ENCODE assay signal across 15 cellular contexts in genomic region chr3:71080517-71081083, GRCh38.
DNase-seq lines count a peak whose midpoint lies in the region; ATAC-seq and FAIRE-seq lines count a peak whose summit lies in the region.
"Had no signal": no experiment of that assay in that cellular context is flagged by ENCODE, and none has a peak within 500 bp of the region (broad histone marks: within the 10 kb centered on the region; RNA-seq: fewer than 3 reads in every experiment).

No MANE protein-coding gene starts in this region.

- FAIRE-seq in RCC 7860 (lab: Jason Lieb, UNC): peak; percentile 46

- H3K9me3 Mint-ChIP-seq in activated T-cell treated with anti-CD3 and anti-CD28 coated beads, Interleukin-2, amount 50 U/mL, for 24 hours: no peaks in the 10 kb centered on the region
- no peaks in the 10 kb centered on the region for H3K9me3 Mint-ChIP-seq in central memory CD8-positive, alpha-beta T cell
- no peaks in the 10 kb centered on the region for H3K9me3 Mint-ChIP-seq in stimulated activated effector memory CD8-positive, alpha-beta T cell treated with anti-CD3 and anti-CD28 coated beads, Interleukin-12 subunit alpha, Interleukin-12 subunit beta, amount 100 ng/mL, for 72 hours

- no peak for DNase-seq in activated T-cell treated with anti-CD3 and anti-CD28 coated beads, Interleukin-2, amount 50 U/mL, for 24 hours
- DNase-seq in activated T-cell treated with anti-CD3 and anti-CD28 coated beads, Interleukin-2, amount 50 U/mL, for 1 hour: no peak
- no peak for DNase-seq in RCC 7860 (ENCODE audit: low spot score)
- no peak for DNase-seq in central memory CD8-positive, alpha-beta T cell (ENCODE audit: low spot score in 2 of 2)
- no peak for DNase-seq in stimulated activated effector memory CD8-positive, alpha-beta T cell treated with anti-CD3 and anti-CD28 coated beads, Interleukin-12 subunit alpha, Interleukin-12 subunit beta, amount 100 ng/mL, for 72 hours (ENCODE audit: low spot score in 2 of 2)
- no peak for DNase-seq in GM19238 (ENCODE audit: insufficient read length, low spot score)
- DNase-seq in posterior cingulate gyrus: no peak
- DNase-seq: dorsolateral prefrontal cortex, erythroblast, left ventricle myocardium inferior, NCI-H2171, SK-N-SH, substantia nigra, uterus had no signal

- H3K27me3 Mint-ChIP-seq in activated T-cell treated with anti-CD3 and anti-CD28 coated beads, Interleukin-2, amount 50 U/mL, for 24 hours: no peaks in the 10 kb centered on the region
- H3K27me3 Mint-ChIP-seq in central memory CD8-positive, alpha-beta T cell: no peaks in the 10 kb centered on the region

- no peak for ATAC-seq in central memory CD8-positive, alpha-beta T cell (replicated peaks; ENCODE audit: extremely low read depth, poor library complexity, severe bottlenecking)
- ATAC-seq in stimulated activated effector memory CD8-positive, alpha-beta T cell treated with anti-CD3 and anti-CD28 coated beads, Interleukin-12 subunit alpha, Interleukin-12 subunit beta, amount 100 ng/mL, for 72 hours: peak; percentile 63
- ATAC-seq in GM19395 (IDR thresholded peaks at IDR 0.05; ENCODE audit: unreplicated experiment): no peak

- intact Hi-C loops in posterior cingulate gyrus (cut with DNase I): no loop called here

- peak overlapping the region; percentile 32 for H3K4me3 Mint-ChIP-seq in activated T-cell treated with anti-CD3 and anti-CD28 coated beads, Interleukin-2, amount 50 U/mL, for 24 hours
- H3K4me3 Mint-ChIP-seq in central memory CD8-positive, alpha-beta T cell: peak overlapping the region; percentile 2
- H3K4me3 Mint-ChIP-seq in stimulated activated effector memory CD8-positive, alpha-beta T cell treated with anti-CD3 and anti-CD28 coated beads, Interleukin-12 subunit alpha, Interleukin-12 subunit beta, amount 100 ng/mL, for 72 hours: no peak overlapping the region

- H3K4me1 Mint-ChIP-seq in activated T-cell treated with anti-CD3 and anti-CD28 coated beads, Interleukin-2, amount 50 U/mL, for 24 hours (ENCODE audit: low read depth): peaks cover 95% of the 10 kb centered on the region
- peaks cover 72% of the 10 kb centered on the region for H3K4me1 Mint-ChIP-seq in central memory CD8-positive, alpha-beta T cell
- H3K4me1 Mint-ChIP-seq in stimulated activated effector memory CD8-positive, alpha-beta T cell treated with anti-CD3 and anti-CD28 coated beads, Interleukin-12 subunit alpha, Interleukin-12 subunit beta, amount 100 ng/mL, for 72 hours: peaks cover 73% of the 10 kb centered on the region

- H3K36me3 Mint-ChIP-seq in activated T-cell treated with anti-CD3 and anti-CD28 coated beads, Interleukin-2, amount 50 U/mL, for 24 hours (ENCODE audit: low read depth): peaks cover 76% of the 10 kb centered on the region
- peaks cover 10% of the 10 kb centered on the region for H3K36me3 Mint-ChIP-seq in central memory CD8-positive, alpha-beta T cell (ENCODE audit: insufficient read depth)
- H3K36me3 Mint-ChIP-seq in stimulated activated effector memory CD8-positive, alpha-beta T cell treated with anti-CD3 and anti-CD28 coated beads, Interleukin-12 subunit alpha, Interleukin-12 subunit beta, amount 100 ng/mL, for 72 hours: peaks cover 29% of the 10 kb centered on the region

- peak overlapping the region; percentile 81 for H3K27ac Mint-ChIP-seq in activated T-cell treated with anti-CD3 and anti-CD28 coated beads, Interleukin-2, amount 50 U/mL, for 24 hours
- peak overlapping the region; percentile 16 for H3K27ac Mint-ChIP-seq in central memory CD8-positive, alpha-beta T cell (ENCODE audit: low read depth)
- peak overlapping the region; percentile 7 for H3K27ac Mint-ChIP-seq in stimulated activated effector memory CD8-positive, alpha-beta T cell treated with anti-CD3 and anti-CD28 coated beads, Interleukin-12 subunit alpha, Interleukin-12 subunit beta, amount 100 ng/mL, for 72 hours

Comparison
In these comparisons a context has a peak if more than half of its experiments do, and no peak if none do; other contexts are left out.
1. H3K27ac Mint-ChIP-seq: peak in every context shown above with its lines; median percentile 81 in activated T-cell treated with anti-CD3 and anti-CD28 coated beads, Interleukin-2, amount 50 U/mL, for 24 hours; 16 in central memory CD8-positive, alpha-beta T cell; 7 in stimulated activated effector memory CD8-positive, alpha-beta T cell treated with anti-CD3 and anti-CD28 coated beads, Interleukin-12 subunit alpha, Interleukin-12 subunit beta, amount 100 ng/mL, for 72 hours.